Comparison of ENCODE assay signal across 8 cellular contexts in the genomic region with DNA sequence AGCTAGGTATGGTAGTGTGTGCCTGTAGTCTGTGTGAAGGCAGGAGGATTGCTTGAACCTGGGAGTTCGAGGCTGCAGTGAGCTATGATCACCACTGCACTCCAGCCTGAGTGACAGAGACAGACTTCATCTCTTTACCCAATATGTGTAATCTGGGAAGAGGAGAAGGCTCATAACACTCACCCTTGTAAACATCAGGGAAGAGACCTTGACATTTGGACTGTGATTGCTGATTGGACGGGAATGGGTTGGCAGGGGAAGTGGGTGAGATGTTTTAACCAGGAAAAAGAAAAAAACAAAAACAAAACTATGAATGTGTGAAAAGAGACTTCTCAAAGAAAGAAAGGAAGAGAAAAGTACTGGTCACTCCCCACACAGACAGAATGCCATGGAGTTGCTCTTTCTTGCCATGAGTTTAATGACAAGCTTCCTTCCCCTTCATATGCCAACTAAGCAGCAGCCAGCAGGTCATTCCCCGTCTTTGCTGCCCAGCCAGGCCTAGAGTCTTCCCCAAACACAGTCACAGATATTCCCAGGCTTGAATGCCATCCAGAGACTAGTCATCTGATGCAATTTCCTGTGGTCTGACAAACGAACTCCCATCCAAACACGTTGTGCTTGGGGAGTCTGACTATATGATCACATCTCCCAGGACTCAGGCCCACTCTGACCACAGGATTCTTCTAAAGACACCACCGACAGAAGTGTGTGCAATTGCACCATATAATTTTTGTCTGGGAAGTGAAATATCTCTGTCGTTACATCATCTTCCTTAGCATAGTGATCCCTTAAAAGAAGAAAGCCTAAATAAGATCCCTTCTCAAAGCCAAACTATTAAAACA. TPM values are rescaled to one million over a fixed set of nuclear protein-coding genes. Genes with fewer than 3 reads are reported as not detected.
DNase-seq lines count a peak whose midpoint lies in the region; ATAC-seq lines count a peak whose summit lies in the region.

No MANE protein-coding gene starts in this region.

- H3K36me3 Mint-ChIP-seq in activated CD4-positive, alpha-beta memory T cell treated with anti-CD3 and anti-CD28 coated beads for 36 hours = peaks cover 2% of the 10 kb centered on the region

- POLR2A ChIA-PET in activated CD4-positive, alpha-beta memory T cell treated with anti-CD3 and anti-CD28 coated beads for 36 hours (lab: Charles Lee) = no interaction called here

- H3K27me3 Mint-ChIP-seq in activated CD4-positive, alpha-beta memory T cell treated with anti-CD3 and anti-CD28 coated beads for 36 hours = no peaks in the 10 kb centered on the region

- peaks cover 35% of the 10 kb centered on the region for H3K4me1 Mint-ChIP-seq in activated CD4-positive, alpha-beta memory T cell treated with anti-CD3 and anti-CD28 coated beads for 36 hours (ENCODE audit: low read depth)

- peak overlapping the region; percentile 8; the same call in 1 of the 2 replicates for H3K9ac ChIP-seq in HUES64 (ENCODE audit: low read depth, low read length)

- CTCF ChIA-PET in activated CD4-positive, alpha-beta memory T cell treated with anti-CD3 and anti-CD28 coated beads for 36 hours (lab: Charles Lee) = interaction anchor here (0.6 to 0.8 kb wide), 2 partner anchors 91 to 929 kb away, joined by 4 to 5 read pairs; no protein-coding TSS in a partner anchor

- H3K27ac Mint-ChIP-seq in activated CD4-positive, alpha-beta memory T cell treated with anti-CD3 and anti-CD28 coated beads for 36 hours = peak overlapping the region; percentile 80

- H3K27ac ChIP-seq in HUES64 (ENCODE audit: low read depth, low read length) = no peak overlapping the region

- WGBS in HUES64 = 74% methylated on average over 6 of the region's 7 CpGs

- H3K9me3 Mint-ChIP-seq in activated CD4-positive, alpha-beta memory T cell treated with anti-CD3 and anti-CD28 coated beads for 36 hours = no peaks in the 10 kb centered on the region

- H3K9me3 ChIP-seq in HUES64 (ENCODE audit: insufficient read depth, low read depth, low read length) = no peaks in the 10 kb centered on the region; the same call in 1 of the 2 replicates

- no peak overlapping the region for H3K4me3 Mint-ChIP-seq in activated CD4-positive, alpha-beta memory T cell treated with anti-CD3 and anti-CD28 coated beads for 36 hours

- no peaks in the 10 kb centered on the region for H3K27me3 ChIP-seq in HUES64 (ENCODE audit: insufficient read depth, low read length)

- no peak for ATAC-seq in GM18520 (IDR thresholded peaks at IDR 0.05; ENCODE audit: unreplicated experiment)

- H3K4me3 ChIP-seq in HUES64 (ENCODE audit: low read length) = no peak overlapping the region

- peaks cover 24% of the 10 kb centered on the region for H3K4me1 ChIP-seq in HUES64 (ENCODE audit: insufficient read depth, low read length)

- no peaks in the 10 kb centered on the region for H3K36me3 ChIP-seq in HUES64 (ENCODE audit: insufficient read depth, low read length)

- intact Hi-C loops in activated CD4-positive, alpha-beta memory T cell treated with anti-CD3 and anti-CD28 coated beads for 36 hours (cut with micrococcal nuclease) = loop anchor here (10.0 kb wide), 1 partner anchor 263 kb away; a partner anchor contains a TSS
- intact Hi-C loops in posterior vena cava (cut with DNase I) = no loop called here

- no peak for DNase-seq in activated CD4-positive, alpha-beta memory T cell treated with anti-CD3 and anti-CD28 coated beads for 36 hours
- DNase-seq in globus pallidus (ENCODE audit: low spot score) = peak; percentile 30
- peak; percentile 84 for DNase-seq in posterior vena cava (ENCODE audit: low spot score)
- no peak for DNase-seq in NCI-H748 (lab: John Stamatoyannopoulos, UW; ENCODE audit: unreplicated experiment)
- no peak for DNase-seq in ecto neural progenitor cell (ENCODE audit: low spot score)
- DNase-seq in NCI-H2171 (lab: John Stamatoyannopoulos, UW) = no peak

RNA-seq across cellular contexts. Expression of a gene that starts 3.6 kb away (rescaled TPM):
- not detected for polyA plus RNA-seq in HUES64 (2013, experiment 1 of 2)
- polyA plus RNA-seq in HUES64 (2013, experiment 2 of 2) = 0.44 TPM
- 10 to 100 TPM; 26.8 to 27.4 TPM for total RNA-seq in activated CD4-positive, alpha-beta memory T cell treated with anti-CD3 and anti-CD28 coated beads for 36 hours
- total RNA-seq in posterior vena cava = 10 to 100 TPM; 33.1 to 51.5 TPM

RNA-seq across cellular contexts. Expression of a gene that starts 23.7 kb away (rescaled TPM):
- polyA plus RNA-seq in HUES64 (2013, experiment 1 of 2) = not detected
- polyA plus RNA-seq in HUES64 (2013, experiment 2 of 2) = not detected
- total RNA-seq in activated CD4-positive, alpha-beta memory T cell treated with anti-CD3 and anti-CD28 coated beads for 36 hours = not detected
- under 1 TPM in 1 of 2 donors, not detected in 1; 0.67 TPM for total RNA-seq in posterior vena cava

RNA-seq across cellular contexts. Expression of a gene that starts 39.1 kb away (rescaled TPM):
- polyA plus RNA-seq in HUES64 (2013, experiment 1 of 2) = 0.65 TPM
- 0.63 TPM for polyA plus RNA-seq in HUES64 (2013, experiment 2 of 2)
- not detected for total RNA-seq in activated CD4-positive, alpha-beta memory T cell treated with anti-CD3 and anti-CD28 coated beads for 36 hours
- total RNA-seq in posterior vena cava = under 1 TPM in 1 of 2 donors, not detected in 1; 0.10 TPM

Comparison
In these comparisons a context has a peak if more than half of its experiments do, and no peak if none do; other contexts are left out.
1. DNase-seq: peak in globus pallidus (single experiment) and posterior vena cava (single experiment); none in activated CD4-positive, alpha-beta memory T cell treated with anti-CD3 and anti-CD28 coated beads for 36 hours (single experiment), NCI-H748 (single experiment), ecto neural progenitor cell (single experiment) and NCI-H2171 (single experiment).